In the genomic region with DNA sequence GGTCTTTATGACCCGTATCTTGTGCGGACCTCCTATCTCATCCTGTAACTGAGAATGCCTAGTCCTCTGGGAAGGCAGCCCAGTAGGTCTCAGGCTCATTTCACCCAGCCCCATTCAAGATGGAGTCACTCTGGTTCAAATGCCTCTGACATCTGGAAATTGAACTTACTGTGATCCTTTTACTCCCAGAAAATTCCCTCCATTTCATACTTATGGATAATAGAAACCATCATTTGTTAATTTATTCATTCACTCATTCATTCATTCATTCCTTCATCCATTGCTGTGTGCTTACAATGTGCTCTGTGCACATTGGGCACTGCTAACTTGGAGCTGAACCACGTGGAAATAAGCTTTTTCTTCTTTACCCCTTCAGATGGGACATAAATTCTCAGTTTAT, we compare ENCODE assay signal across 19 cellular contexts. TPM values are rescaled to one million over a fixed set of nuclear protein-coding genes. Genes with fewer than 3 reads are reported as not detected.
DNase-seq lines count a peak whose midpoint lies in the region; ATAC-seq and TF ChIP-seq lines count a peak whose summit lies in the region.
"Had no signal": no experiment of that assay in that cellular context is flagged by ENCODE, and none has a peak within 500 bp of the region (broad histone marks: within the 10 kb centered on the region; RNA-seq: fewer than 3 reads in every experiment).

No MANE protein-coding gene starts in this region.

- H3K36me3 Mint-ChIP-seq in activated naive CD4-positive, alpha-beta T cell treated with anti-CD3 and anti-CD28 coated beads, Interleukin-2, amount 50 U/mL, for 72 hours: no peaks in the 10 kb centered on the region
- no peaks in the 10 kb centered on the region for H3K36me3 Mint-ChIP-seq in activated naive CD8-positive, alpha-beta T cell treated with anti-CD3 and anti-CD28 coated beads, Interleukin-2, amount 50 U/mL, for 24 hours (ENCODE audit: low read depth)
- no peaks in the 10 kb centered on the region for H3K36me3 Mint-ChIP-seq in stimulated activated naive CD8-positive, alpha-beta T cell treated with anti-CD3 and anti-CD28 coated beads, Interleukin-15, Interleukin-2, amounts not matched to agents 100 ng/mL and 50 ng/mL, for 24 hours (ENCODE audit: low read depth)
- no peaks in the 10 kb centered on the region for H3K36me3 Mint-ChIP-seq in stimulated activated effector memory CD8-positive, alpha-beta T cell treated with anti-CD3 and anti-CD28 coated beads, Interleukin-12 subunit alpha, Interleukin-12 subunit beta, amount 100 ng/mL, for 72 hours

- H3K27me3 Mint-ChIP-seq in activated naive CD8-positive, alpha-beta T cell treated with anti-CD3 and anti-CD28 coated beads, Interleukin-2, amount 50 U/mL, for 24 hours: no peaks in the 10 kb centered on the region
- H3K27me3 Mint-ChIP-seq in stimulated activated naive CD8-positive, alpha-beta T cell treated with anti-CD3 and anti-CD28 coated beads, Interleukin-15, Interleukin-2, amounts not matched to agents 100 ng/mL and 50 ng/mL, for 24 hours: no peaks in the 10 kb centered on the region

- no peak for TF ChIP-seq CTCF in OCI-LY3 (IDR thresholded peaks at IDR 0.05; ENCODE audit: low read depth, low read length)
- TF ChIP-seq CTCF in tibial nerve (IDR thresholded peaks at IDR 0.05): no peak

- TF ChIP-seq EP300 in tibial nerve (IDR thresholded peaks at IDR 0.05): no peak

- H3K9me3 ChIP-seq in OCI-LY3 (ENCODE audit: insufficient read depth, low read length): no peaks in the 10 kb centered on the region
- H3K9me3 ChIP-seq in tibial nerve: no peaks in the 10 kb centered on the region

- H3K4me1 Mint-ChIP-seq in activated naive CD8-positive, alpha-beta T cell treated with anti-CD3 and anti-CD28 coated beads, Interleukin-2, amount 50 U/mL, for 24 hours: peaks cover 24% of the 10 kb centered on the region
- H3K4me1 Mint-ChIP-seq in stimulated activated naive CD8-positive, alpha-beta T cell treated with anti-CD3 and anti-CD28 coated beads, Interleukin-15, Interleukin-2, amounts not matched to agents 100 ng/mL and 50 ng/mL, for 24 hours (ENCODE audit: low read depth): peaks cover 23% of the 10 kb centered on the region
- peaks cover 8% of the 10 kb centered on the region for H3K4me1 Mint-ChIP-seq in stimulated activated effector memory CD8-positive, alpha-beta T cell treated with anti-CD3 and anti-CD28 coated beads, Interleukin-12 subunit alpha, Interleukin-12 subunit beta, amount 100 ng/mL, for 72 hours

- H3K27ac Mint-ChIP-seq in activated naive CD4-positive, alpha-beta T cell treated with anti-CD3 and anti-CD28 coated beads, Interleukin-2, amount 50 U/mL, for 72 hours: peak overlapping the region; percentile 86 to 95
- peak overlapping the region; percentile 74 for H3K27ac Mint-ChIP-seq in activated naive CD8-positive, alpha-beta T cell treated with anti-CD3 and anti-CD28 coated beads, Interleukin-2, amount 50 U/mL, for 24 hours
- peak overlapping the region; percentile 92 for H3K27ac Mint-ChIP-seq in stimulated activated naive CD8-positive, alpha-beta T cell treated with anti-CD3 and anti-CD28 coated beads, Interleukin-15, Interleukin-2, amounts not matched to agents 100 ng/mL and 50 ng/mL, for 24 hours
- H3K27ac Mint-ChIP-seq in stimulated activated effector memory CD8-positive, alpha-beta T cell treated with anti-CD3 and anti-CD28 coated beads, Interleukin-12 subunit alpha, Interleukin-12 subunit beta, amount 100 ng/mL, for 72 hours: no peak overlapping the region

- H3K36me3 ChIP-seq in OCI-LY3 (replicated peaks; ENCODE audit: low read depth, low read length) (no peaks in the 10 kb centered on the region), tibial nerve (no peaks in the 10 kb centered on the region)

- no peaks in the 10 kb centered on the region for H3K9me3 Mint-ChIP-seq in activated naive CD4-positive, alpha-beta T cell treated with anti-CD3 and anti-CD28 coated beads, Interleukin-2, amount 50 U/mL, for 72 hours
- no peaks in the 10 kb centered on the region for H3K9me3 Mint-ChIP-seq in activated naive CD8-positive, alpha-beta T cell treated with anti-CD3 and anti-CD28 coated beads, Interleukin-2, amount 50 U/mL, for 24 hours
- H3K9me3 Mint-ChIP-seq in stimulated activated naive CD8-positive, alpha-beta T cell treated with anti-CD3 and anti-CD28 coated beads, Interleukin-15, Interleukin-2, amounts not matched to agents 100 ng/mL and 50 ng/mL, for 24 hours: no peaks in the 10 kb centered on the region
- H3K9me3 Mint-ChIP-seq in stimulated activated effector memory CD8-positive, alpha-beta T cell treated with anti-CD3 and anti-CD28 coated beads, Interleukin-12 subunit alpha, Interleukin-12 subunit beta, amount 100 ng/mL, for 72 hours: no peaks in the 10 kb centered on the region

- DNase-seq in activated naive CD4-positive, alpha-beta T cell treated with anti-CD3 and anti-CD28 coated beads, Interleukin-2, amount 50 U/mL, for 72 hours (ENCODE audit: low spot score in 2 of 2): no peak
- no peak for DNase-seq in activated naive CD4-positive, alpha-beta T cell treated with anti-CD3 and anti-CD28 coated beads, Interleukin-2, amount 50 U/mL, for 16 hours
- no peak for DNase-seq in activated naive CD8-positive, alpha-beta T cell treated with anti-CD3 and anti-CD28 coated beads, Interleukin-2, amount 50 U/mL, for 24 hours
- no peak for DNase-seq in stimulated activated effector memory CD8-positive, alpha-beta T cell treated with anti-CD3 and anti-CD28 coated beads, Interleukin-12 subunit alpha, Interleukin-12 subunit beta, amount 100 ng/mL, for 72 hours (ENCODE audit: low spot score in 2 of 2)
- no peak for DNase-seq in tibial nerve (ENCODE audit: low spot score in 2 of 2)
- DNase-seq: ACHN, DMS79 treated with DMSO at 0.1 percent for 48 hours, GOT3, NCI-H1436 treated with DMSO at 0.1 percent for 48 hours, NCI-H2029 treated with DMSO at 0.1 percent for 48 hours, NCI-H2171 treated with DMSO at 0.1 percent for 48 hours, NCI-H748 treated with DMSO at 0.1 percent for 48 hours, RPMI8226 had no signal

- H4K20me1 ChIP-seq in OCI-LY3 (ENCODE audit: insufficient read depth, low read length): no peaks in the 10 kb centered on the region

- H3K4me1 ChIP-seq in OCI-LY3 (ENCODE audit: low read length) (peaks cover 40% of the 10 kb centered on the region), tibial nerve (no peaks in the 10 kb centered on the region)

- no peak for TF ChIP-seq POLR2A in tibial nerve (IDR thresholded peaks at IDR 0.05)

- H3K4me2 ChIP-seq in OCI-LY3 (ENCODE audit: low read length): peak overlapping the region; percentile 96

- no peak overlapping the region for H3K4me3 ChIP-seq in OCI-LY3 (ENCODE audit: low read length)
- no peak overlapping the region for H3K4me3 ChIP-seq in tibial nerve

- peak overlapping the region; percentile 92 for H3K27ac ChIP-seq in OCI-LY3 (ENCODE audit: low read length)
- no peak overlapping the region for H3K27ac ChIP-seq in tibial nerve

- 72 to 82% methylated on average over 3 of the region's 3 CpGs for WGBS in tibial nerve, 2 donors

- no peak overlapping the region for H2AFZ ChIP-seq in OCI-LY3 (ENCODE audit: low read depth, low read length)

- H3K9ac ChIP-seq in OCI-LY3 (ENCODE audit: low read length): no peak overlapping the region

- no peaks in the 10 kb centered on the region for H3K79me2 ChIP-seq in OCI-LY3 (ENCODE audit: low read length)

- H3K27me3 ChIP-seq in OCI-LY3 (ENCODE audit: low read depth, low read length) (no peaks in the 10 kb centered on the region), tibial nerve (peaks cover 0 to 5% of the 10 kb centered on the region in 2 donors)

- ATAC-seq in activated naive CD4-positive, alpha-beta T cell treated with anti-CD3 and anti-CD28 coated beads, Interleukin-2, amount 50 U/mL, for 72 hours: no peak
- no peak for ATAC-seq in activated naive CD8-positive, alpha-beta T cell treated with anti-CD3 and anti-CD28 coated beads, Interleukin-2, amount 50 U/mL, for 24 hours
- no peak for ATAC-seq in stimulated activated effector memory CD8-positive, alpha-beta T cell treated with anti-CD3 and anti-CD28 coated beads, Interleukin-12 subunit alpha, Interleukin-12 subunit beta, amount 100 ng/mL, for 72 hours
- no peak for ATAC-seq in activated CD4-positive, CD25-positive, alpha-beta regulatory T cell treated with anti-CD3 and anti-CD28 coated beads, Interleukin-2, amount 50 U/mL, for 24 hours

- no peak overlapping the region for H3K4me3 Mint-ChIP-seq in activated naive CD8-positive, alpha-beta T cell treated with anti-CD3 and anti-CD28 coated beads, Interleukin-2, amount 50 U/mL, for 24 hours
- no peak overlapping the region for H3K4me3 Mint-ChIP-seq in stimulated activated naive CD8-positive, alpha-beta T cell treated with anti-CD3 and anti-CD28 coated beads, Interleukin-15, Interleukin-2, amounts not matched to agents 100 ng/mL and 50 ng/mL, for 24 hours
- H3K4me3 Mint-ChIP-seq in stimulated activated effector memory CD8-positive, alpha-beta T cell treated with anti-CD3 and anti-CD28 coated beads, Interleukin-12 subunit alpha, Interleukin-12 subunit beta, amount 100 ng/mL, for 72 hours: no peak overlapping the region

RNA-seq across cellular contexts. Expression of a gene that starts 9.2 kb away (rescaled TPM):
- total RNA-seq in activated naive CD4-positive, alpha-beta T cell treated with anti-CD3 and anti-CD28 coated beads, Interleukin-2, amount 50 U/mL, for 72 hours: 10 to 100 TPM; 53.6 to 65.6 TPM
- total RNA-seq in tibial nerve: 100 to 1,000 TPM in 1 of 4 donors, 10 to 100 TPM in 3; 86.4 to 106 (median 89.5) TPM

RNA-seq across cellular contexts. Expression of a gene that starts 51.6 kb away (rescaled TPM):
- not detected for total RNA-seq in activated naive CD4-positive, alpha-beta T cell treated with anti-CD3 and anti-CD28 coated beads, Interleukin-2, amount 50 U/mL, for 72 hours
- total RNA-seq in tibial nerve: not detected
- total RNA-seq: G401, M059J, NCI-H460 had no signal
